ENCODE assay signal across 8 cellular contexts in genomic region chr5:139863855-139864558, GRCh38.
A peak's percentile ranks its signal among the peaks of the same experiment; 100 is the strongest.
DNase-seq lines count a peak whose midpoint lies in the region; ATAC-seq and TF ChIP-seq lines count a peak whose summit lies in the region.

No MANE protein-coding gene starts in this region.

- DNase-seq in Daoy (ENCODE audit: low read depth), result peak; percentile 62
- DNase-seq in activated T-cell treated with anti-CD3 and anti-CD28 coated beads, Interleukin-2, amount 50 U/mL, for 48 hours, result peak; percentile 73 to 75
- DNase-seq in fibroblast of lung (ENCODE audit: low read depth in 2 of 2), result peak; percentile 32 to 59
- peak; percentile 80 for DNase-seq in nephron progenitor cell
- DNase-seq in stromal cell of bone marrow (ENCODE audit: low read depth), result peak; percentile 17

- H2AFZ ChIP-seq in OCI-LY3 (ENCODE audit: low read depth, low read length), result no peak overlapping the region
- no peak overlapping the region for H2AFZ ChIP-seq in fibroblast of lung (ENCODE audit: low read length)

- H3K9ac ChIP-seq in OCI-LY3 (ENCODE audit: low read length) (no peak overlapping the region), fibroblast of lung (ENCODE audit: insufficient read depth, low read length) (no peak overlapping the region)

- no peak overlapping the region for H3K4me3 Mint-ChIP-seq in nephron progenitor cell

- no peaks in the 10 kb centered on the region for H3K36me3 Mint-ChIP-seq in nephron progenitor cell (ENCODE audit: low read depth)

- peaks cover 0 to 3% of the 10 kb centered on the region in 2 experiments; a peak in 1 of 3 replicates for H3K36me3 ChIP-seq in HEK293 (ENCODE audit: control insufficient read depth in 2 of 2, insufficient read depth in 1 of 2, low read length in 2 of 2)
- H3K36me3 ChIP-seq in OCI-LY3 (replicated peaks; ENCODE audit: low read depth, low read length), result no peaks in the 10 kb centered on the region
- H3K36me3 ChIP-seq in fibroblast of lung (ENCODE audit: control insufficient read depth, insufficient read depth, low read length), result no peaks in the 10 kb centered on the region

- no peak overlapping the region for H3K27ac Mint-ChIP-seq in nephron progenitor cell

- no peak overlapping the region for H3K4me3 ChIP-seq in HEK293 (ENCODE audit: low read depth, low read length)
- no peak overlapping the region for H3K4me3 ChIP-seq in OCI-LY3 (ENCODE audit: low read length)
- no peak overlapping the region for H3K4me3 ChIP-seq in fibroblast of lung (replicated peaks in 1 of 4; ENCODE audit: control extremely low read depth in 1 of 4, insufficient read depth in 1 of 4, low read depth in 3 of 4, low read length in 4 of 4)

- peaks cover 35% of the 10 kb centered on the region for H3K27me3 Mint-ChIP-seq in nephron progenitor cell (ENCODE audit: low read depth, poor library complexity)

- TF ChIP-seq CTCF in HEK293 (tag by site-specific recombination; IDR thresholded peaks at IDR 0.05), result peak; percentile 49
- peak; percentile 61 for TF ChIP-seq CTCF in OCI-LY3 (IDR thresholded peaks at IDR 0.05; ENCODE audit: low read depth, low read length)
- TF ChIP-seq CTCF in fibroblast of lung (conservative IDR thresholded peaks at IDR 0.05 in 1 of 2, IDR thresholded peaks at IDR 0.05 in 1 of 2; ENCODE audit: low read depth in 1 of 2, low read length in 2 of 2), result peak; percentile 87 to 93
- TF ChIP-seq CTCF in nephron progenitor cell (IDR thresholded peaks at IDR 0.05), result peak; percentile 93

- H4K20me1 ChIP-seq in OCI-LY3 (ENCODE audit: insufficient read depth, low read length) (no peaks in the 10 kb centered on the region), fibroblast of lung (ENCODE audit: control insufficient read depth, extremely low read depth, insufficient read depth, low read length) (no peaks in the 10 kb centered on the region)

- no peak overlapping the region for H3K27ac ChIP-seq in HEK293 (ENCODE audit: extremely low read depth, low read depth, low read length)
- no peak overlapping the region for H3K27ac ChIP-seq in OCI-LY3 (ENCODE audit: low read length)
- H3K27ac ChIP-seq in fibroblast of lung (ENCODE audit: insufficient read depth, low read length), result no peak overlapping the region

- no peak for ATAC-seq in HG02885 (IDR thresholded peaks at IDR 0.05; ENCODE audit: poor library complexity, unreplicated experiment)

- H3K4me1 Mint-ChIP-seq in nephron progenitor cell, result no peaks in the 10 kb centered on the region

- POLR2A ChIA-PET in HEK293 (lab: Yijun Ruan, JAX), result no interaction called here

- no peaks in the 10 kb centered on the region for H3K79me2 ChIP-seq in OCI-LY3 (ENCODE audit: low read length)
- H3K79me2 ChIP-seq in fibroblast of lung (ENCODE audit: control insufficient read depth, insufficient read depth, low read length), result no peaks in the 10 kb centered on the region

- no peaks in the 10 kb centered on the region for H3K9me3 Mint-ChIP-seq in nephron progenitor cell

- no peaks in the 10 kb centered on the region for H3K4me1 ChIP-seq in HEK293 (ENCODE audit: control insufficient read depth, insufficient read depth, low read length)
- H3K4me1 ChIP-seq in OCI-LY3 (ENCODE audit: low read length), result no peaks in the 10 kb centered on the region
- no peaks in the 10 kb centered on the region for H3K4me1 ChIP-seq in fibroblast of lung (ENCODE audit: control insufficient read depth, extremely low read depth, insufficient read depth, low read length)

- CTCF ChIA-PET in HEK293 (lab: Yijun Ruan, JAX), result interaction anchor here (0.6 to 8.1 kb wide), 28 partner anchors 9 to 460 kb away, joined by 3 to 85 read pairs (median 3); partner anchors contain the start of gene SPATA24

- H3K9me3 ChIP-seq in HEK293 (ENCODE audit: control insufficient read depth, insufficient read depth, low read depth, low read length), result no peaks in the 10 kb centered on the region
- no peaks in the 10 kb centered on the region for H3K9me3 ChIP-seq in OCI-LY3 (ENCODE audit: insufficient read depth, low read length)
- H3K9me3 ChIP-seq in fibroblast of lung (ENCODE audit: control insufficient read depth, insufficient read depth, low read depth, low read length), result no peaks in the 10 kb centered on the region

- H3K4me2 ChIP-seq in OCI-LY3 (ENCODE audit: low read length) (no peak overlapping the region), fibroblast of lung (ENCODE audit: extremely low read depth, insufficient read depth, low read length) (no peak overlapping the region)

- 0 out of 2 replicates have a peak, but pooled peaks cover 3% of the 10 kb centered on the region for H3K27me3 ChIP-seq in OCI-LY3 (ENCODE audit: low read depth, low read length)
- H3K27me3 ChIP-seq in fibroblast of lung (ENCODE audit: control insufficient read depth, insufficient read depth, low read length), result peaks cover 3% of the 10 kb centered on the region

TF ChIP-seq in HEK293, 187 proteins besides CTCF, POLR2A, EP300 and RAD21:
- TF ChIP-seq, protein P1, sequence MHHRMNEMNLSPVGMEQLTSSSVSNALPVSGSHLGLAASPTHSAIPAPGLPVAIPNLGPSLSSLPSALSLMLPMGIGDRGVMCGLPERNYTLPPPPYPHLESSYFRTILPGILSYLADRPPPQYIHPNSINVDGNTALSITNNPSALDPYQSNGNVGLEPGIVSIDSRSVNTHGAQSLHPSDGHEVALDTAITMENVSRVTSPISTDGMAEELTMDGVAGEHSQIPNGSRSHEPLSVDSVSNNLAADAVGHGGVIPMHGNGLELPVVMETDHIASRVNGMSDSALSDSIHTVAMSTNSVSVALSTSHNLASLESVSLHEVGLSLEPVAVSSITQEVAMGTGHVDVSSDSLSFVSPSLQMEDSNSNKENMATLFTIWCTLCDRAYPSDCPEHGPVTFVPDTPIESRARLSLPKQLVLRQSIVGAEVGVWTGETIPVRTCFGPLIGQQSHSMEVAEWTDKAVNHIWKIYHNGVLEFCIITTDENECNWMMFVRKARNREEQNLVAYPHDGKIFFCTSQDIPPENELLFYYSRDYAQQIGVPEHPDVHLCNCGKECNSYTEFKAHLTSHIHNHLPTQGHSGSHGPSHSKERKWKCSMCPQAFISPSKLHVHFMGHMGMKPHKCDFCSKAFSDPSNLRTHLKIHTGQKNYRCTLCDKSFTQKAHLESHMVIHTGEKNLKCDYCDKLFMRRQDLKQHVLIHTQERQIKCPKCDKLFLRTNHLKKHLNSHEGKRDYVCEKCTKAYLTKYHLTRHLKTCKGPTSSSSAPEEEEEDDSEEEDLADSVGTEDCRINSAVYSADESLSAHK (tag by site-specific recombination; IDR thresholded peaks at IDR 0.05), result no peak
- TF ChIP-seq YY1 (tag by site-specific recombination; IDR thresholded peaks at IDR 0.05) (peak; percentile 62; the same call in 1 of the 2 replicates), ZNF654 (tag by site-specific recombination; IDR thresholded peaks at IDR 0.05; ENCODE audit: low read depth) (peak; percentile 42), ZNF324 (tag by site-specific recombination; IDR thresholded peaks at IDR 0.05) (no peak)

Comparison
In these comparisons a context has a peak if more than half of its experiments do, and no peak if none do; other contexts are left out.
1. DNase-seq: peak in every context shown above with its lines; median percentile 80 in nephron progenitor cell; 74 in activated T-cell treated with anti-CD3 and anti-CD28 coated beads, Interleukin-2, amount 50 U/mL, for 48 hours; 62 in Daoy; 46 in fibroblast of lung; 17 in stromal cell of bone marrow.